8 cellular contexts compared by ENCODE assay signal in genomic region chr19:50835103-50835784, GRCh38. TPM values are rescaled to one million over a fixed set of nuclear protein-coding genes. Genes with fewer than 3 reads are reported as not detected.
DNase-seq lines count a peak whose midpoint lies in the region; ATAC-seq and TF ChIP-seq lines count a peak whose summit lies in the region.

No MANE protein-coding gene starts in this region.

- CTCF ChIA-PET in A673 (lab: Charles Lee), result no interaction called here

- H3K27me3 ChIP-seq in A673 (replicated peaks; ENCODE audit: insufficient read depth, low read depth, low read length, poor library complexity) (no peaks in the 10 kb centered on the region), liver (ENCODE audit: control insufficient read depth in 4 of 4, insufficient read depth in 4 of 4, low read length in 3 of 4) (peaks cover 0 to 2% (median 0%) of the 10 kb centered on the region in 4 donors)

- intact Hi-C loops in A673 (cut with micrococcal nuclease; ENCODE audit: unreplicated experiment), result no loop called here

- DNase-seq in A673 (ENCODE audit: low spot score), result no peak
- no peak for DNase-seq in HFF-Myc (ENCODE audit: extremely low read depth, low read depth)
- no peak for DNase-seq in astrocyte of the spinal cord (ENCODE audit: low read depth, low spot score)

- POLR2A ChIA-PET in A673 (lab: Charles Lee; ENCODE audit: low non-redundant PET), result no interaction called here

- H3K27ac ChIP-seq in A673 (ENCODE audit: low read depth, low read length, poor library complexity, severe bottlenecking) (peak overlapping the region; percentile 17), liver (ENCODE audit: low read depth in 1 of 2, low read length in 2 of 2) (no peak overlapping the region), urinary bladder (ENCODE audit: low read depth) (no peak overlapping the region)

- TF ChIP-seq RAD21 in liver (IDR thresholded peaks at IDR 0.05), result no peak

- H3K4me3 ChIP-seq in A673 (ENCODE audit: low read depth, low read length, poor library complexity, severe bottlenecking), result peak overlapping the region; percentile 61
- peak overlapping the region; percentile 46 for H3K4me3 ChIP-seq in HFF-Myc (replicated peaks; ENCODE audit: low read depth, low read length)
- peak overlapping the region; percentile 45 for H3K4me3 ChIP-seq in astrocyte of the spinal cord (ENCODE audit: low read depth, low read length)
- peak overlapping the region; percentile 39 to 54 (median 53) for H3K4me3 ChIP-seq in liver (ENCODE audit: low read depth in 1 of 3, low read length in 3 of 3)
- peak overlapping the region; percentile 33 for H3K4me3 ChIP-seq in urinary bladder (ENCODE audit: low read depth, low read length)

- ATAC-seq in GM21717 (IDR thresholded peaks at IDR 0.05; ENCODE audit: unreplicated experiment) (no peak), HG02884 (IDR thresholded peaks at IDR 0.05; ENCODE audit: unreplicated experiment) (no peak), GM19351 (IDR thresholded peaks at IDR 0.05; ENCODE audit: unreplicated experiment) (no peak)

- H3K9me3 ChIP-seq in A673 (ENCODE audit: low read depth, low read length, poor library complexity, severe bottlenecking), result no peaks in the 10 kb centered on the region
- no peaks in the 10 kb centered on the region for H3K9me3 ChIP-seq in liver (ENCODE audit: control insufficient read depth in 4 of 4, low read length in 3 of 4)

- H3K9ac ChIP-seq in liver (ENCODE audit: low read depth in 1 of 2, low read length in 2 of 2), result peak overlapping the region in 1 of 2 donors; percentile 20

- TF ChIP-seq CTCF in A673 (conservative IDR thresholded peaks at IDR 0.05; ENCODE audit: low read depth, low read length), result no peak
- no peak for TF ChIP-seq CTCF in HFF-Myc (IDR thresholded peaks at IDR 0.05; ENCODE audit: low read depth, low read length, missing control alignments)
- TF ChIP-seq CTCF in astrocyte of the spinal cord (IDR thresholded peaks at IDR 0.05; ENCODE audit: low read depth, low read length), result no peak
- TF ChIP-seq CTCF in liver (IDR thresholded peaks at IDR 0.05; ENCODE audit: low read depth, low read length, missing input control), result no peak

- BruUV-seq in A673 (replicated peaks; lab: Mats Ljungman, UMichigan), result no TSS peak

- in situ Hi-C loops in astrocyte of the spinal cord (cut with HindIII; ENCODE audit: low sequenced_read_pairs), result no loop called here

- peaks cover 3% of the 10 kb centered on the region for H3K4me1 ChIP-seq in A673 (ENCODE audit: insufficient read depth, low read length, poor library complexity, severe bottlenecking)
- peaks cover 0 to 11% (median 4%) of the 10 kb centered on the region in 4 donors for H3K4me1 ChIP-seq in liver (ENCODE audit: control insufficient read depth in 4 of 4, insufficient read depth in 4 of 4, low read length in 3 of 4)
- no peaks in the 10 kb centered on the region for H3K4me1 ChIP-seq in urinary bladder (ENCODE audit: insufficient read depth)

- H3K36me3 ChIP-seq in A673 (ENCODE audit: insufficient read depth, low read length, poor library complexity, severe bottlenecking) (no peaks in the 10 kb centered on the region), liver (ENCODE audit: control insufficient read depth in 4 of 4, insufficient read depth in 3 of 4, low read depth in 1 of 4, low read length in 3 of 4) (no peaks in the 10 kb centered on the region), urinary bladder (ENCODE audit: insufficient read depth) (no peaks in the 10 kb centered on the region)

- WGBS in liver, result 44% methylated on average over 13 of the region's 13 CpGs
- WGBS in urinary bladder, result 31% methylated on average over 13 of the region's 13 CpGs

TF ChIP-seq in liver, 16 proteins besides CTCF, POLR2A, EP300 and RAD21:
- TF ChIP-seq REST (IDR thresholded peaks at IDR 0.05), result no peak

RNA-seq across cellular contexts. Expression of gene KLK15, which starts 1.9 kb away (rescaled TPM):
- not detected in 2 replicates for total RNA-seq in A673 (2021)
- total RNA-seq in liver, result not detected
- not detected for polyA plus RNA-seq in liver
- total RNA-seq in urinary bladder, result not detected
- polyA plus RNA-seq in urinary bladder, result not detected

RNA-seq across cellular contexts. Expression of gene KLK1, which starts 11.7 kb away (rescaled TPM):
- total RNA-seq in A673 (2021) (0.68 TPM in 1 of 2 replicates, not detected in the other), liver (not detected), urinary bladder (not detected)
- polyA plus RNA-seq in liver (not detected), urinary bladder (0.39 TPM)

RNA-seq across cellular contexts. Expression of gene KLK3, which starts 19.5 kb away (rescaled TPM):
- total RNA-seq in A673 (2021) (not detected in 2 replicates), liver (not detected), urinary bladder (not detected)
- polyA plus RNA-seq in liver (not detected), urinary bladder (not detected)

RNA-seq across cellular contexts. Expression of gene KLK2, which starts 38.0 kb away (rescaled TPM):
- not detected in 2 replicates for total RNA-seq in A673 (2021)
- not detected for total RNA-seq in liver
- polyA plus RNA-seq in liver, result not detected
- not detected for total RNA-seq in urinary bladder
- not detected for polyA plus RNA-seq in urinary bladder

RNA-seq across cellular contexts. Expression of gene ACP4, which starts 45.0 kb away (rescaled TPM):
- total RNA-seq in A673 (2021) (not detected in 2 replicates), liver (not detected), urinary bladder (not detected)
- polyA plus RNA-seq in liver (under 1 TPM; 0.06 to 0.19 TPM), urinary bladder (not detected)
